12 cellular contexts compared by ENCODE assay signal in genomic region chr1:90835661-90836344, GRCh38.
DNase-seq lines count a peak whose midpoint lies in the region; ATAC-seq and TF ChIP-seq lines count a peak whose summit lies in the region.
"Had no signal": no experiment of that assay in that cellular context is flagged by ENCODE, and none has a peak within 500 bp of the region (broad histone marks: within the 10 kb centered on the region; RNA-seq: fewer than 3 reads in every experiment).

No MANE protein-coding gene starts in this region.

- H3K9me2 ChIP-seq in GM23248 (ENCODE audit: insufficient read depth): no peaks in the 10 kb centered on the region

- no peaks in the 10 kb centered on the region for H3F3A ChIP-seq in GM23248 (ENCODE audit: insufficient read depth)

- H3K4me1 ChIP-seq in GM23248 (ENCODE audit: insufficient read depth) (no peaks in the 10 kb centered on the region; the same call in 1 of the 2 replicates), gastrocnemius medialis (peaks cover 8 to 10% of the 10 kb centered on the region in 2 donors)

- no peak for TF ChIP-seq CTCF in dorsolateral prefrontal cortex (IDR thresholded peaks at IDR 0.05 in 54 of 56, conservative IDR thresholded peaks at IDR 0.05 in 2 of 56; ENCODE audit: low read depth in 1 of 56, partially characterized antibody in 56 of 56)
- no peak for TF ChIP-seq CTCF in gastrocnemius medialis (IDR thresholded peaks at IDR 0.05 in 4 of 5, conservative IDR thresholded peaks at IDR 0.05 in 1 of 5)

- H3K4me3 ChIP-seq in GM23248: peak overlapping the region; percentile 50
- peak overlapping the region in 56 of 59 donors; percentile 5 to 64 (median 44) for H3K4me3 ChIP-seq in dorsolateral prefrontal cortex
- H3K4me3 ChIP-seq in gastrocnemius medialis: peak overlapping the region; percentile 41 to 53 (median 46)

- no peak for TF ChIP-seq POLR2A in gastrocnemius medialis (IDR thresholded peaks at IDR 0.05)

- intact Hi-C loops in dorsolateral prefrontal cortex (cut with DNase I): loop anchor here in 1 of 2 donors (10.0 kb wide), 1 partner anchor 111 kb away; no protein-coding TSS in a partner anchor
- intact Hi-C loops in gastrocnemius medialis (cut with DNase I; ENCODE audit: low total_unique reads): no loop called here

- no peaks in the 10 kb centered on the region for H3K79me2 ChIP-seq in GM23248 (ENCODE audit: insufficient read depth)

- peak overlapping the region; percentile 38 for H3K4me2 ChIP-seq in GM23248 (ENCODE audit: unreplicated experiment)

- H3K36me3 ChIP-seq in GM23248 (ENCODE audit: low read depth) (no peaks in the 10 kb centered on the region), gastrocnemius medialis (no peaks in the 10 kb centered on the region)

- H3K9ac ChIP-seq in GM23248: no peak overlapping the region

- H3K4me1 Mint-ChIP-seq in immature natural killer cell: peaks cover 19 to 25% of the 10 kb centered on the region in 2 donors

- H3K9me3 ChIP-seq in GM23248 (ENCODE audit: low read depth): no peaks in the 10 kb centered on the region
- no peaks in the 10 kb centered on the region for H3K9me3 ChIP-seq in gastrocnemius medialis

- H3K27ac Mint-ChIP-seq in immature natural killer cell: no peak overlapping the region

- H3K27me3 Mint-ChIP-seq in immature natural killer cell (ENCODE audit: low read depth in 3 of 3): peaks cover 48 to 52% (median 49%) of the 10 kb centered on the region in 3 donors

- peak overlapping the region; percentile 49 for H2AFZ ChIP-seq in GM23248

- no peaks in the 10 kb centered on the region for H4K20me1 ChIP-seq in GM23248 (ENCODE audit: insufficient read depth)

- 9 to 13% methylated on average over 35 to 59 of the region's 59 CpGs for WGBS in GM23248 (ENCODE audit: low coverage in 1 of 2, low lambda C conversion rate in 2 of 2, missing lambda C conversion rate in 2 of 2), 2 experiments

- H3K36me3 Mint-ChIP-seq in immature natural killer cell: no peaks in the 10 kb centered on the region

- H3K4me3 Mint-ChIP-seq in immature natural killer cell: peak overlapping the region in 3 of 5 donors; percentile 49 to 50 (median 50)

- in situ Hi-C loops in GM23248 (cut with MboI) (no loop called here), gastrocnemius medialis (cut with MboI; ENCODE audit: low sequenced_read_pairs in 4 of 4) (no loop called here)

- H3K9me3 Mint-ChIP-seq in immature natural killer cell: peaks cover 0 to 2% (median 0%) of the 10 kb centered on the region in 6 donors
- H3K9me3 Mint-ChIP-seq: activated T-cell treated with anti-CD3 and anti-CD28 coated beads, Interleukin-2, amount 50 U/mL, for 4 hours had no signal

- peak; percentile 14 for DNase-seq in GM23248
- peak in 1 of 10 donors; percentile 45 for DNase-seq in dorsolateral prefrontal cortex
- peak in 1 of 3 donors; percentile 2 for DNase-seq in immature natural killer cell
- DNase-seq in gastrocnemius medialis: no peak
- no peak for DNase-seq in NCI-H187 (lab: John Stamatoyannopoulos, UW)
- no peak for DNase-seq in stimulated activated CD8-positive, alpha-beta memory T cell treated with anti-CD3 and anti-CD28 coated beads, Interleukin-4, amount 100 ng/mL, for 48 hours
- no peak for DNase-seq in NCI-H2081 (lab: John Stamatoyannopoulos, UW)
- DNase-seq in T-helper 9 cell: no peak
- DNase-seq: activated T-cell treated with anti-CD3 and anti-CD28 coated beads, Interleukin-2, amount 50 U/mL, for 4 hours; HCEC 1CT; mammary epithelial cell; NCI-H2171 treated with DMSO at 0.1 percent for 48 hours had no signal

- no peak for ATAC-seq in gastrocnemius medialis

- H3K27me3 ChIP-seq in GM23248 (replicated peaks; ENCODE audit: insufficient read depth): peaks cover 64% of the 10 kb centered on the region
- peaks cover 0 to 97% (median 78%) of the 10 kb centered on the region in 45 donors for H3K27me3 ChIP-seq in dorsolateral prefrontal cortex
- H3K27me3 ChIP-seq in gastrocnemius medialis: peaks cover 37 to 51% (median 48%) of the 10 kb centered on the region in 3 donors

- H3K27ac ChIP-seq in GM23248 (no peak overlapping the region), dorsolateral prefrontal cortex (no peak overlapping the region), gastrocnemius medialis (no peak overlapping the region)
